ENCODE assay signal across 1 cellular context in genomic region chr5:175707751-175708375, GRCh38.
TF ChIP-seq lines count a peak whose summit lies in the region.

No MANE protein-coding gene starts in this region.

TF ChIP-seq in H1, 55 proteins besides CTCF, POLR2A, EP300 and RAD21 (continued from another document):
- no peak for TF ChIP-seq USF2 (IDR thresholded peaks at IDR 0.05; ENCODE audit: low read length)
- TF ChIP-seq EZH2 (IDR thresholded peaks at IDR 0.05; ENCODE audit: low read depth, low read length, severe bottlenecking) = no peak
- TF ChIP-seq MAFK (IDR thresholded peaks at IDR 0.05; ENCODE audit: low read depth, low read length) = no peak
- no peak for TF ChIP-seq SRF (IDR thresholded peaks at IDR 0.05; ENCODE audit: low read depth, low read length)
- no peak for TF ChIP-seq TEAD4 (IDR thresholded peaks at IDR 0.05; ENCODE audit: low read depth, low read length)
- TF ChIP-seq SP1 (IDR thresholded peaks at IDR 0.05; ENCODE audit: low read depth, low read length) = no peak
- no peak for TF ChIP-seq CBX8 (IDR thresholded peaks at IDR 0.05; ENCODE audit: borderline replicate concordance, low read depth, low read length)
- TF ChIP-seq CTBP2 (IDR thresholded peaks at IDR 0.05; ENCODE audit: borderline replicate concordance, insufficient read depth, insufficient read length, low read length) = no peak
- TF ChIP-seq KDM4A (IDR thresholded peaks at IDR 0.05; ENCODE audit: low read depth, low read length, severe bottlenecking) = no peak
- no peak for TF ChIP-seq CBX5 (IDR thresholded peaks at IDR 0.05; ENCODE audit: low read depth, low read length)
- no peak for TF ChIP-seq POLR2AphosphoS5 (IDR thresholded peaks at IDR 0.05; ENCODE audit: low read depth, low read length)
- no peak for TF ChIP-seq POU5F1 (IDR thresholded peaks at IDR 0.05; ENCODE audit: low read depth, low read length)
- TF ChIP-seq HDAC2 (IDR thresholded peaks at IDR 0.05; ENCODE audit: borderline replicate concordance in 1 of 2, low read depth in 2 of 2, low read length in 2 of 2) = no peak
- TF ChIP-seq TBP (IDR thresholded peaks at IDR 0.05; ENCODE audit: low read depth, low read length) = no peak
- TF ChIP-seq NRF1 (IDR thresholded peaks at IDR 0.05; ENCODE audit: low read depth, low read length) = no peak
